6 cellular contexts compared by ENCODE assay signal in the genomic region with DNA sequence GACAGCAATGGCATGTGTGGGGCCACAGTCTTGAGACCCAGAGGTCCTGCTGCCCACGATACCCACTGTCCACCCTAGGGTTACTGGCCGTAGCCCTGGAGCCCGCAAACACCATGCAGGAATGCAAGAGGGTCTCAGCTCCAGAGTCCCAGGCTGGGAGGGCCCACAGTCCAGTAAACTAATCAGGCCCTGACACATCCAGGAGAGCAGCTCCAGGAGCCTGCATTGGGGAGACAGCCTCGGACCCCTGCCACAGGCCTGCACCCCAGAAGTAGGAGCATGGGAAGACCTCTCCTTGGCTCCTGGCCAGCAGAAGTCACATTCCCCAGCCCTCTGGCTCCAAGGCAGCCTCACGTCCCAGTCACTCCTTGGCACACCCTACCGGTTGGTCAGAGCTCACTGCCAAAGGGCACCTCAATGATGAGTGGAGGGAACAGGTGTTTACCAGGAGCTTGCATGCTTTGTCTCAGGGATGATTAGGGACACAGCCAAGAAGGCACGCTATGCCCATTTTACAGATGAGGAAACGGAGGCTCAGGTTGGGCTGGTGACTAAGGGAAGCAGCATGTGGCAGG. TPM values are rescaled to one million over a fixed set of nuclear protein-coding genes. Genes with fewer than 3 reads are reported as not detected.
"Had no signal": no experiment of that assay in that cellular context is flagged by ENCODE, and none has a peak within 500 bp of the region (broad histone marks: within the 10 kb centered on the region; RNA-seq: fewer than 3 reads in every experiment).

No MANE protein-coding gene starts in this region.

RNA-seq across cellular contexts. Expression of a gene that starts 7.8 kb away (rescaled TPM):
- total RNA-seq: NCI-H460, OCI-LY7, Peyer's patch, SJCRH30, SK-MEL-5, T-cell had no signal
